ENCODE assay signal across 8 cellular contexts in genomic region chr12:68665016-68665569, GRCh38. TPM values are rescaled to one million over a fixed set of nuclear protein-coding genes. Genes with fewer than 3 reads are reported as not detected.
A peak's percentile ranks its signal among the peaks of the same experiment; 100 is the strongest.
DNase-seq lines count a peak whose midpoint lies in the region; ATAC-seq, FAIRE-seq and TF ChIP-seq lines count a peak whose summit lies in the region.
"Had no signal": no experiment of that assay in that cellular context is flagged by ENCODE, and none has a peak within 500 bp of the region (broad histone marks: within the 10 kb centered on the region; RNA-seq: fewer than 3 reads in every experiment).

No MANE protein-coding gene starts in this region.

- POLR2A ChIA-PET in GM12878 (lab: Charles Lee): no interaction called here

- H3K4me3 ChIP-seq in GM12878: no peak overlapping the region

- H3K9me3 Mint-ChIP-seq in naive B cell: no peaks in the 10 kb centered on the region

- intact Hi-C loops in GM12878 (cut with micrococcal nuclease; ENCODE audit: unreplicated experiment) (no loop called here), posterior vena cava (cut with DNase I) (no loop called here)

- H3K27ac ChIP-seq in GM12878 (ENCODE audit: control insufficient read depth, insufficient read depth): no peak overlapping the region

- H3K4me2 ChIP-seq in GM12878 (ENCODE audit: control insufficient read depth, insufficient read depth): no peak overlapping the region

- peak overlapping the region in 5 of 6 donors; percentile 37 to 89 (median 69) for H3K27ac Mint-ChIP-seq in naive B cell

- peaks cover 7 to 16% (median 14%) of the 10 kb centered on the region in 3 donors for H3K4me1 Mint-ChIP-seq in naive B cell

- TF ChIP-seq RAD21 in GM12878 (IDR thresholded peaks at IDR 0.05; ENCODE audit: insufficient read depth, low read depth, low read length): no peak

- TF ChIP-seq CTCF in GM12878 (IDR thresholded peaks at IDR 0.05 in 2 of 3, conservative IDR thresholded peaks at IDR 0.05 in 1 of 3; ENCODE audit: control insufficient read depth in 2 of 3, extremely low read depth in 1 of 3, insufficient read depth in 1 of 3, low read depth in 3 of 3, low read length in 3 of 3): peak in 1 of 3 experiments; percentile 27; a peak in 1 of 6 replicates

- H3K79me2 ChIP-seq in GM12878 (ENCODE audit: control insufficient read depth, insufficient read depth, low read length): no peaks in the 10 kb centered on the region

- RAD21 ChIA-PET in GM12878 (lab: Charles Lee; ENCODE audit: unreplicated experiment): interaction anchor here (0.7 to 1.0 kb wide), 2 partner anchors 52 to 345 kb away, joined by 3 to 4 read pairs; no protein-coding TSS in a partner anchor

- peak; percentile 44; the same call in 1 of the 3 replicates for ATAC-seq in GM12878
- no peak for ATAC-seq in naive B cell (ENCODE audit: low read depth in 2 of 2)

- CTCF ChIA-PET in GM12878 (lab: Yijun Ruan, JAX): interaction anchor here (1.1 kb wide), 1 partner anchor 305 kb away, joined by 4 read pairs; no protein-coding TSS in a partner anchor

- FAIRE-seq in GM12878 (lab: Jason Lieb, UNC): no peak

- TF ChIP-seq EP300 in GM12878 (IDR thresholded peaks at IDR 0.05; ENCODE audit: borderline replicate concordance in 1 of 2, control insufficient read depth in 1 of 2, low read depth in 2 of 2, low read length in 2 of 2): no peak

- H3K36me3 ChIP-seq in GM12878 (ENCODE audit: control insufficient read depth in 2 of 2, insufficient read depth in 2 of 2, low read length in 1 of 2): peaks cover 0 to 4% of the 10 kb centered on the region in 2 experiments; a peak in 2 of 4 replicates

- no peaks in the 10 kb centered on the region for H3K27me3 Mint-ChIP-seq in naive B cell

- H3K4me1 ChIP-seq in GM12878 (ENCODE audit: control insufficient read depth, insufficient read depth, low read length): no peaks in the 10 kb centered on the region

- H3K9ac ChIP-seq in GM12878 (ENCODE audit: control insufficient read depth, insufficient read depth, low read length): no peak overlapping the region

- WGBS in GM12878 (ENCODE audit: insufficient coverage, insufficient replicate concordance, low lambda C conversion rate, missing lambda C conversion rate): 78% methylated on average over 3 of the region's 3 CpGs

- in situ Hi-C loops in Caki2 (cut with HindIII; ENCODE audit: low pct_unique_long_range_greater_than_20kb, low sequenced_read_pairs) (no loop called here), GM12878 (cut with MboI) (no loop called here)

- TSS peak; percentile 22 for BruUV-seq in GM12878 (replicated peaks; lab: Mats Ljungman, UMichigan)

- H3K4me3 Mint-ChIP-seq in naive B cell: no peak overlapping the region

- DNase-seq in Caki2 (ENCODE audit: low read depth) (peak; percentile 32), M059J (ENCODE audit: low read depth) (peak; percentile 18), GM12878 (ENCODE audit: low read depth, low spot score) (no peak), naive B cell (no peak), posterior vena cava (ENCODE audit: low spot score) (no peak), SKM-1 (lab: John Stamatoyannopoulos, UW; ENCODE audit: unreplicated experiment) (no peak), putamen (ENCODE audit: low spot score) (no peak)
- DNase-seq: NCI-H2081 treated with DMSO at 0.1 percent for 48 hours had no signal

- SMC1A ChIA-PET in GM12878 (lab: Charles Lee; ENCODE audit: uncharacterized antibody, unreplicated experiment): interaction anchor here (0.7 to 1.8 kb wide), 4 partner anchors 10 to 306 kb away, joined by 3 to 7 read pairs (median 4); no protein-coding TSS in a partner anchor

- no peaks in the 10 kb centered on the region for H3K27me3 ChIP-seq in GM12878 (replicated peaks in 1 of 2; ENCODE audit: control insufficient read depth in 2 of 2, insufficient read depth in 2 of 2, low read length in 1 of 2)

- no peak for TF ChIP-seq POLR2A in GM12878 (IDR thresholded peaks at IDR 0.05; ENCODE audit: low read depth, low read length)

- H3K9me3 ChIP-seq in GM12878 (replicated peaks; ENCODE audit: control insufficient read depth, insufficient read depth, low read length): no peaks in the 10 kb centered on the region

- H3K36me3 Mint-ChIP-seq in naive B cell: no peaks in the 10 kb centered on the region

- no peaks in the 10 kb centered on the region for H4K20me1 ChIP-seq in GM12878 (ENCODE audit: control insufficient read depth, insufficient read depth)

- no peak overlapping the region for H2AFZ ChIP-seq in GM12878 (ENCODE audit: control insufficient read depth, low read depth, low read length)

TF ChIP-seq in GM12878, 131 proteins besides CTCF, POLR2A, EP300 and RAD21:
- TF ChIP-seq, protein P1, sequence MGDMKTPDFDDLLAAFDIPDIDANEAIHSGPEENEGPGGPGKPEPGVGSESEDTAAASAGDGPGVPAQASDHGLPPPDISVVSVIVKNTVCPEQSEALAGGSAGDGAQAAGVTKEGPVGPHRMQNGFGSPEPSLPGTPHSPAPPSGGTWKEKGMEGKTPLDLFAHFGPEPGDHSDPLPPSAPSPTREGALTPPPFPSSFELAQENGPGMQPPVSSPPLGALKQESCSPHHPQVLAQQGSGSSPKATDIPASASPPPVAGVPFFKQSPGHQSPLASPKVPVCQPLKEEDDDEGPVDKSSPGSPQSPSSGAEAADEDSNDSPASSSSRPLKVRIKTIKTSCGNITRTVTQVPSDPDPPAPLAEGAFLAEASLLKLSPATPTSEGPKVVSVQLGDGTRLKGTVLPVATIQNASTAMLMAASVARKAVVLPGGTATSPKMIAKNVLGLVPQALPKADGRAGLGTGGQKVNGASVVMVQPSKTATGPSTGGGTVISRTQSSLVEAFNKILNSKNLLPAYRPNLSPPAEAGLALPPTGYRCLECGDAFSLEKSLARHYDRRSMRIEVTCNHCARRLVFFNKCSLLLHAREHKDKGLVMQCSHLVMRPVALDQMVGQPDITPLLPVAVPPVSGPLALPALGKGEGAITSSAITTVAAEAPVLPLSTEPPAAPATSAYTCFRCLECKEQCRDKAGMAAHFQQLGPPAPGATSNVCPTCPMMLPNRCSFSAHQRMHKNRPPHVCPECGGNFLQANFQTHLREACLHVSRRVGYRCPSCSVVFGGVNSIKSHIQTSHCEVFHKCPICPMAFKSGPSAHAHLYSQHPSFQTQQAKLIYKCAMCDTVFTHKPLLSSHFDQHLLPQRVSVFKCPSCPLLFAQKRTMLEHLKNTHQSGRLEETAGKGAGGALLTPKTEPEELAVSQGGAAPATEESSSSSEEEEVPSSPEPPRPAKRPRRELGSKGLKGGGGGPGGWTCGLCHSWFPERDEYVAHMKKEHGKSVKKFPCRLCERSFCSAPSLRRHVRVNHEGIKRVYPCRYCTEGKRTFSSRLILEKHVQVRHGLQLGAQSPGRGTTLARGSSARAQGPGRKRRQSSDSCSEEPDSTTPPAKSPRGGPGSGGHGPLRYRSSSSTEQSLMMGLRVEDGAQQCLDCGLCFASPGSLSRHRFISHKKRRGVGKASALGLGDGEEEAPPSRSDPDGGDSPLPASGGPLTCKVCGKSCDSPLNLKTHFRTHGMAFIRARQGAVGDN (IDR thresholded peaks at IDR 0.05): no peak

RNA-seq across cellular contexts. Expression of gene NUP107, which starts 21.7 kb away (rescaled TPM):
- 93.5 and 111 TPM in 2 replicates for total RNA-seq in Caki2 (2014; rRNA removed; shearing (Covaris generic); ENCODE audit: low replicate concordance)
- 89.2 and 91.2 TPM in 2 replicates for total RNA-seq in M059J (2014; rRNA removed; shearing (Covaris generic))
- total RNA-seq in GM12878 (2013; cell fraction: nucleolus; rRNA removed): 244 and 271 TPM in 2 replicates
- 73.5 and 92.4 TPM in 2 replicates for total RNA-seq in GM12878 (2014; rRNA removed)
- total RNA-seq in GM12878 (2014; rRNA removed; fragmentation: Illumina TruSeq; extraction: Trizol): 99.5 and 101 TPM in 2 replicates
- 73.1 and 73.4 TPM in 2 replicates for total RNA-seq in GM12878 (2021)
- 42.7 TPM for polyA plus RNA-seq in GM12878 (2011; ENCODE audit: low read depth)
- 109 and 186 TPM in 2 replicates for polyA plus RNA-seq in GM12878 (2011; rRNA removed)
- 49.6 and 70.3 TPM in 2 replicates for polyA plus RNA-seq in GM12878 (2011; cell fraction: cytosol; rRNA removed)
- polyA plus RNA-seq in GM12878 (2011; cell fraction: nucleus; rRNA removed): 79.8 and 123 TPM in 2 replicates
- 37.0 and 41.6 TPM in 2 replicates for polyA plus RNA-seq in GM12878 (2012)
- 111 and 147 TPM in 2 replicates for polyA plus RNA-seq in GM12878 (2014; fragmentation: Illumina TruSeq; extraction: Trizol)
- polyA plus RNA-seq in GM12878 (2014; fragmentation: Nextera tagmentation; extraction: Ambion mirVana): 10 to 100 TPM; 79.4 to 85.2 TPM
- polyA plus RNA-seq in GM12878 (2014; rRNA removed): 71.9 and 78.6 TPM in 2 replicates
- 100 to 1,000 TPM; 120 to 132 TPM for polyA plus RNA-seq in GM12878 (2016; fragmentation: Nextera tagmentation; extraction: Ambion mirVana)
- polyA minus RNA-seq in GM12878 (2011; rRNA and poly(A)+ RNA removed): 57.7 and 77.1 TPM in 2 replicates
- polyA minus RNA-seq in GM12878 (2011; cell fraction: cytosol; rRNA and poly(A)+ RNA removed): 43.7 and 51.8 TPM in 2 replicates
- 28.8 and 52.0 TPM in 2 replicates for polyA minus RNA-seq in GM12878 (2011; cell fraction: nucleus; rRNA and poly(A)+ RNA removed)
- polyA plus RNA-seq in naive B cell (ENCODE audit: low read depth in 6 of 6): 10 to 100 TPM; 21.5 to 42.2 (median 34.6) TPM
- total RNA-seq in posterior vena cava: 10 to 100 TPM; 31.2 to 33.8 TPM

RNA-seq across cellular contexts. Expression of gene RAP1B, which starts 54.4 kb away (rescaled TPM):
- 475 and 498 TPM in 2 replicates for total RNA-seq in Caki2 (2014; rRNA removed; shearing (Covaris generic); ENCODE audit: low replicate concordance)
- total RNA-seq in M059J (2014; rRNA removed; shearing (Covaris generic)): 195 and 245 TPM in 2 replicates
- 248 and 255 TPM in 2 replicates for total RNA-seq in GM12878 (2013; cell fraction: nucleolus; rRNA removed)
- total RNA-seq in GM12878 (2014; rRNA removed) (113 and 117 TPM in 2 replicates), GM12878 (2014; rRNA removed; fragmentation: Illumina TruSeq; extraction: Trizol) (121 and 125 TPM in 2 replicates), GM12878 (2021) (105 and 115 TPM in 2 replicates), posterior vena cava (100 to 1,000 TPM; 167 to 192 TPM)
- 52.6 TPM for polyA plus RNA-seq in GM12878 (2011; ENCODE audit: low read depth)
- polyA plus RNA-seq in GM12878 (2011; rRNA removed) (203 and 292 TPM in 2 replicates), GM12878 (2014; fragmentation: Illumina TruSeq; extraction: Trizol) (201 and 225 TPM in 2 replicates), GM12878 (2014; fragmentation: Nextera tagmentation; extraction: Ambion mirVana) (10 to 100 TPM; 88.9 to 95.0 TPM), GM12878 (2014; rRNA removed) (121 and 129 TPM in 2 replicates), GM12878 (2016; fragmentation: Nextera tagmentation; extraction: Ambion mirVana) (100 to 1,000 TPM; 208 to 219 TPM), naive B cell (ENCODE audit: low read depth in 6 of 6) (100 to 1,000 TPM; 311 to 473 (median 344) TPM)
- 80.2 and 93.0 TPM in 2 replicates for polyA plus RNA-seq in GM12878 (2011; cell fraction: cytosol; rRNA removed)
- 61.6 and 84.0 TPM in 2 replicates for polyA plus RNA-seq in GM12878 (2011; cell fraction: nucleus; rRNA removed)
- polyA plus RNA-seq in GM12878 (2012): 86.1 and 107 TPM in 2 replicates
- 53.3 and 76.7 TPM in 2 replicates for polyA minus RNA-seq in GM12878 (2011; rRNA and poly(A)+ RNA removed)
- polyA minus RNA-seq in GM12878 (2011; cell fraction: cytosol; rRNA and poly(A)+ RNA removed): 30.6 and 58.6 TPM in 2 replicates
- 33.7 and 63.2 TPM in 2 replicates for polyA minus RNA-seq in GM12878 (2011; cell fraction: nucleus; rRNA and poly(A)+ RNA removed)

Comparison
In these comparisons a context has a peak if more than half of its experiments do, and no peak if none do; other contexts are left out.
1. DNase-seq: peak in Caki2 (single experiment) and M059J (single experiment); none in GM12878 (single experiment), naive B cell (single experiment), posterior vena cava (single experiment), SKM-1 (single experiment) and putamen (single experiment).